In the genomic region with DNA sequence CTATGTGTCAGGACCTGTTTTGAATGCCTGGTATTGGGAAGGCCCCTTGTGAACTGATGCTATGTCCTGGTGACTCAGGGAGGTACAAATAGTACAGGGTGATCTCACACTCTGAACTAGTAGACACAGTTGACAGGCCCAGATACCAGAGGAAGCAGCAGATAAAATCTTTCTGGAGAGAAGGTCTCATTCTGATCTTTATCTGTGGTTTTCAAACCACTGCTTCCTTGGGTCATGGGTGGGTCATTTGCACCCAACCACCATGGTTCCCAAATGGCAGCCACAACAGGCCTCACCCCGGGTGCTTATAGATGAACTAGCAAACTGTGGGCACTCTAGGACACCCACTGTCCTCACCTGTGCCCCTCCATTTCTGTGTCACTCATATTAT, we compare ENCODE assay signal across 9 cellular contexts. TPM values are rescaled to one million over a fixed set of nuclear protein-coding genes. Genes with fewer than 3 reads are reported as not detected.
DNase-seq lines count a peak whose midpoint lies in the region; ATAC-seq, FAIRE-seq and TF ChIP-seq lines count a peak whose summit lies in the region.
"Had no signal": no experiment of that assay in that cellular context is flagged by ENCODE, and none has a peak within 500 bp of the region (broad histone marks: within the 10 kb centered on the region; RNA-seq: fewer than 3 reads in every experiment).

No MANE protein-coding gene starts in this region.

- no peaks in the 10 kb centered on the region for H3K27me3 ChIP-seq in keratinocyte (ENCODE audit: control insufficient read depth, extremely low read depth, insufficient read depth, low read length)

- H3K4me3 ChIP-seq in keratinocyte (ENCODE audit: control insufficient read depth in 2 of 3, extremely low read depth in 1 of 3, insufficient read depth in 2 of 3, low read depth in 1 of 3, low read length in 3 of 3) (no peak overlapping the region), coronary artery (no peak overlapping the region)

- peaks cover 3% of the 10 kb centered on the region for H3K36me3 Mint-ChIP-seq in T-helper 17 cell (ENCODE audit: low read depth)

- no peaks in the 10 kb centered on the region for H3K36me3 ChIP-seq in keratinocyte (ENCODE audit: control insufficient read depth in 2 of 2, extremely low read depth in 1 of 2, insufficient read depth in 2 of 2, low read length in 2 of 2)

- DNase-seq in Daoy (ENCODE audit: low read depth) (peak; percentile 87), T-helper 17 cell (no peak), keratinocyte (ENCODE audit: low read depth, low spot score) (peak; percentile 64), NCI-H1417 (lab: John Stamatoyannopoulos, UW) (no peak), HuH-7.5 (ENCODE audit: low spot score) (no peak), coronary artery (ENCODE audit: low spot score) (no peak)

- TF ChIP-seq CTCF in keratinocyte (optimal IDR thresholded peaks at IDR 0.05 in 1 of 3, IDR thresholded peaks at IDR 0.05 in 1 of 3, conservative IDR thresholded peaks at IDR 0.05 in 1 of 3; ENCODE audit: extremely low read depth in 1 of 3, insufficient read depth in 2 of 3, low read length in 3 of 3), result no peak
- TF ChIP-seq CTCF in coronary artery (IDR thresholded peaks at IDR 0.05), result no peak

- peak overlapping the region; percentile 50 for H3K4me2 ChIP-seq in keratinocyte (ENCODE audit: control insufficient read depth, extremely low read depth, insufficient read depth, low read depth, low read length)

- dilution Hi-C loops in keratinocyte (cut with MboI; ENCODE audit: extremely low pct_ligation_motif_present, low sequenced_read_pairs), result no loop called here

- H3K9ac ChIP-seq in keratinocyte (ENCODE audit: control insufficient read depth, extremely low read depth, insufficient read depth, low read length), result peak overlapping the region; percentile 2

- ATAC-seq in GM21786 (IDR thresholded peaks at IDR 0.05; ENCODE audit: unreplicated experiment), result peak; percentile 40
- peak; percentile 61 for ATAC-seq in T-helper 17 cell
- ATAC-seq in HG03095 (IDR thresholded peaks at IDR 0.05; ENCODE audit: unreplicated experiment), result no peak

- H4K20me1 ChIP-seq in keratinocyte (ENCODE audit: control insufficient read depth, extremely low read depth, insufficient read depth, low read length), result no peaks in the 10 kb centered on the region

- peaks cover 28% of the 10 kb centered on the region for H3K4me1 Mint-ChIP-seq in T-helper 17 cell

- no peak overlapping the region for H3K4me3 Mint-ChIP-seq in T-helper 17 cell

- H3K9me3 ChIP-seq in T-helper 17 cell (ENCODE audit: control insufficient read depth, low read length, poor library complexity, severe bottlenecking), result no peaks in the 10 kb centered on the region
- no peaks in the 10 kb centered on the region for H3K9me3 ChIP-seq in keratinocyte (ENCODE audit: control insufficient read depth, low read depth, low read length)

- H3K27ac Mint-ChIP-seq in T-helper 17 cell, result peak overlapping the region; percentile 93

- H3K4me1 ChIP-seq in keratinocyte (ENCODE audit: control insufficient read depth, extremely low read depth, insufficient read depth, low read length), result peaks cover 28% of the 10 kb centered on the region

- FAIRE-seq in keratinocyte (lab: Jason Lieb, UNC), result peak; percentile 88
- FAIRE-seq: GM18507 had no signal

- H3K9me1 ChIP-seq in keratinocyte (ENCODE audit: control insufficient read depth, extremely low read depth, insufficient read depth, low read length), result no peaks in the 10 kb centered on the region

- H3K79me2 ChIP-seq in keratinocyte (ENCODE audit: control insufficient read depth, insufficient read depth, low read length), result no peaks in the 10 kb centered on the region

- H3K27ac ChIP-seq in keratinocyte (ENCODE audit: control insufficient read depth, insufficient read depth, low read length) (peak overlapping the region; percentile 72), coronary artery (no peak overlapping the region)

- no peak overlapping the region for H2AFZ ChIP-seq in keratinocyte (ENCODE audit: control insufficient read depth, low read length)

- H3K27me3 Mint-ChIP-seq in T-helper 17 cell, result no peaks in the 10 kb centered on the region

RNA-seq across cellular contexts. Expression of gene PXYLP1, which starts 43.4 kb away (rescaled TPM):
- 8.6 TPM in 2 replicates for total RNA-seq in Daoy (2014; rRNA removed; shearing (Covaris generic))
- 1 to 10 TPM; 6.1 to 9.0 TPM for total RNA-seq in T-helper 17 cell
- polyA plus RNA-seq in keratinocyte, result 2.3 to 3.1 TPM (median 3.0 TPM) in 3 replicates
- polyA plus RNA-seq in keratinocyte (2011; ENCODE audit: low read depth), result 2.4 TPM
- polyA plus RNA-seq in keratinocyte (2011; cell fraction: cytosol; rRNA removed), result 1.4 and 2.3 TPM in 2 replicates
- 3.5 and 4.3 TPM in 2 replicates for polyA plus RNA-seq in keratinocyte (2011; cell fraction: nucleus; rRNA removed)
- 2.1 and 3.4 TPM in 2 replicates for polyA plus RNA-seq in keratinocyte (2012; ENCODE audit: low replicate concordance)
- polyA minus RNA-seq in keratinocyte, result 3.4 to 6.6 TPM (median 4.7 TPM) in 3 replicates
- 1.2 TPM for polyA minus RNA-seq in keratinocyte (2011; cell fraction: cytosol; rRNA and poly(A)+ RNA removed)
- polyA minus RNA-seq in keratinocyte (2011; cell fraction: nucleus; rRNA and poly(A)+ RNA removed), result 2.6 and 4.5 TPM in 2 replicates

Comparison
In these comparisons a context has a peak if more than half of its experiments do, and no peak if none do; other contexts are left out.
1. DNase-seq: peak in Daoy (single experiment) and keratinocyte (single experiment); none in T-helper 17 cell (0 of 3), NCI-H1417 (0 of 3), HuH-7.5 (single experiment) and coronary artery (single experiment).